ENCODE assay signal across 21 cellular contexts in the genomic region with DNA sequence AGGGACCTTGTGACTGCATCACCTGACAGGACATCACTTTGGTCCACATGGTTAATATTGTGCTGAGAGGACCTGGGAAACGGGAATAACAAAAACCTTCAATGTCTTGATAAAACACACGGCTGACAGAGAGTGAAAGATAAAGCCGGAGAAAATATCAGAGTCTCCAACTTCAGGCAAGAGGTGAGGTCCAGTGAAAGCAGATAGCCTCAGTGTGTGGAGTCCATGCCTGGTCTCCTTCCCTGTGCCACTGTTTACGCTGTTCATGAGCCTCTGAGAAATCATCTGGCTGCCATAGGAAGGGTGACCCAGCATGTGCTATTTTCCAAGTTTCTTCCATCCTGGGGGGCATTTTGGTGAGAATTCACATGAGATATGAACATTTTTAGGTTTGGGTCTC. TPM values are rescaled to one million over a fixed set of nuclear protein-coding genes. Genes with fewer than 3 reads are reported as not detected.
A peak's percentile ranks its signal among the peaks of the same experiment; 100 is the strongest.
DNase-seq lines count a peak whose midpoint lies in the region; ATAC-seq and TF ChIP-seq lines count a peak whose summit lies in the region.
"Had no signal": no experiment of that assay in that cellular context is flagged by ENCODE, and none has a peak within 500 bp of the region (broad histone marks: within the 10 kb centered on the region; RNA-seq: fewer than 3 reads in every experiment).

No MANE protein-coding gene starts in this region.

- H3K27me3 ChIP-seq in esophagus muscularis mucosa (no peaks in the 10 kb centered on the region), breast epithelium (no peaks in the 10 kb centered on the region)

- no peak overlapping the region for H3K4me3 Mint-ChIP-seq in activated naive CD4-positive, alpha-beta T cell treated with anti-CD3 and anti-CD28 coated beads, Interleukin-2, amount 50 U/mL, for 24 hours
- no peak overlapping the region for H3K4me3 Mint-ChIP-seq in activated naive CD4-positive, alpha-beta T cell treated with anti-CD3 and anti-CD28 coated beads for 36 hours
- H3K4me3 Mint-ChIP-seq in T-helper 17 cell = no peak overlapping the region
- H3K4me3 Mint-ChIP-seq: B cell, IgD-negative memory B cell had no signal

- H3K9me3 ChIP-seq in T-helper 17 cell (ENCODE audit: control insufficient read depth, low read length, poor library complexity, severe bottlenecking) (no peaks in the 10 kb centered on the region), esophagus muscularis mucosa (peaks cover 0 to 12% (median 10%) of the 10 kb centered on the region in 4 donors), breast epithelium (peaks cover 8 to 13% of the 10 kb centered on the region in 2 donors)

- CTCF ChIA-PET in activated naive CD4-positive, alpha-beta T cell treated with anti-CD3 and anti-CD28 coated beads for 36 hours (lab: Charles Lee) = interaction anchor here (0.8 kb wide), 1 partner anchor 15 kb away, joined by 3 read pairs; no protein-coding TSS in a partner anchor

- H3K36me3 ChIP-seq in esophagus muscularis mucosa (no peaks in the 10 kb centered on the region), breast epithelium (no peaks in the 10 kb centered on the region)

- H3K4me1 ChIP-seq in esophagus muscularis mucosa = peaks cover 0 to 7% (median 0%) of the 10 kb centered on the region in 4 donors
- H3K4me1 ChIP-seq in breast epithelium = no peaks in the 10 kb centered on the region

- no peaks in the 10 kb centered on the region for H3K9me3 Mint-ChIP-seq in activated naive CD4-positive, alpha-beta T cell treated with anti-CD3 and anti-CD28 coated beads, Interleukin-2, amount 50 U/mL, for 24 hours
- peaks cover 16% of the 10 kb centered on the region for H3K9me3 Mint-ChIP-seq in activated naive CD4-positive, alpha-beta T cell treated with anti-CD3 and anti-CD28 coated beads for 36 hours

- peaks cover 49% of the 10 kb centered on the region for H3K4me1 Mint-ChIP-seq in activated naive CD4-positive, alpha-beta T cell treated with anti-CD3 and anti-CD28 coated beads, Interleukin-2, amount 50 U/mL, for 24 hours
- peaks cover 50% of the 10 kb centered on the region for H3K4me1 Mint-ChIP-seq in activated naive CD4-positive, alpha-beta T cell treated with anti-CD3 and anti-CD28 coated beads for 36 hours (ENCODE audit: low read depth)
- H3K4me1 Mint-ChIP-seq in T-helper 17 cell = peaks cover 64% of the 10 kb centered on the region

- DNase-seq in activated naive CD4-positive, alpha-beta T cell treated with anti-CD3 and anti-CD28 coated beads for 36 hours = no peak
- DNase-seq in T-helper 17 cell = no peak
- DNase-seq in esophagus muscularis mucosa (ENCODE audit: extremely low spot score) = peak; percentile 60
- DNase-seq in breast epithelium (ENCODE audit: low spot score in 2 of 2) = no peak
- no peak for DNase-seq in SHP77 treated with DMSO at 0.1 percent for 48 hours (lab: John Stamatoyannopoulos, UW)
- DNase-seq: CD4-positive, alpha-beta T cell; DMS79; HCEC 1CT; Kasumi-1; NCI-H1105 treated with DMSO at 0.1 percent for 48 hours; NCI-H187 treated with DMSO at 0.1 percent for 48 hours; NCI-H748 treated with DMSO at 0.1 percent for 48 hours; OCI-M1; SIG-M5 had no signal

- TF ChIP-seq EP300 in esophagus muscularis mucosa (IDR thresholded peaks at IDR 0.05) = no peak

- intact Hi-C loops in activated naive CD4-positive, alpha-beta T cell treated with anti-CD3 and anti-CD28 coated beads for 36 hours (cut with micrococcal nuclease) = no loop called here
- intact Hi-C loops in esophagus muscularis mucosa (cut with DNase I) = no loop called here
- intact Hi-C loops in breast epithelium (cut with DNase I; ENCODE audit: low total_unique reads) = no loop called here

- TF ChIP-seq POLR2A in esophagus muscularis mucosa (IDR thresholded peaks at IDR 0.05; ENCODE audit: low read depth) (no peak), breast epithelium (IDR thresholded peaks at IDR 0.05) (no peak)

- H3K4me3 ChIP-seq in esophagus muscularis mucosa (no peak overlapping the region), breast epithelium (no peak overlapping the region)

- TF ChIP-seq CTCF in esophagus muscularis mucosa (IDR thresholded peaks at IDR 0.05) (no peak), breast epithelium (IDR thresholded peaks at IDR 0.05) (no peak)

- H3K27ac Mint-ChIP-seq in activated naive CD4-positive, alpha-beta T cell treated with anti-CD3 and anti-CD28 coated beads, Interleukin-2, amount 50 U/mL, for 24 hours = peak overlapping the region; percentile 6
- no peak overlapping the region for H3K27ac Mint-ChIP-seq in activated naive CD4-positive, alpha-beta T cell treated with anti-CD3 and anti-CD28 coated beads for 36 hours
- H3K27ac Mint-ChIP-seq in T-helper 17 cell = peak overlapping the region; percentile 88
- H3K27ac Mint-ChIP-seq: B cell had no signal

- 67% methylated on average over 4 of the region's 4 CpGs for WGBS in esophagus muscularis mucosa

- H3K27me3 Mint-ChIP-seq in activated naive CD4-positive, alpha-beta T cell treated with anti-CD3 and anti-CD28 coated beads, Interleukin-2, amount 50 U/mL, for 24 hours = no peaks in the 10 kb centered on the region
- H3K27me3 Mint-ChIP-seq in activated naive CD4-positive, alpha-beta T cell treated with anti-CD3 and anti-CD28 coated beads for 36 hours (ENCODE audit: low read depth) = peaks cover 3% of the 10 kb centered on the region
- H3K27me3 Mint-ChIP-seq in T-helper 17 cell = no peaks in the 10 kb centered on the region
- H3K27me3 Mint-ChIP-seq: B cell; CD4-positive, alpha-beta T cell had no signal

- H3K36me3 Mint-ChIP-seq in activated naive CD4-positive, alpha-beta T cell treated with anti-CD3 and anti-CD28 coated beads, Interleukin-2, amount 50 U/mL, for 24 hours = no peaks in the 10 kb centered on the region
- peaks cover 9% of the 10 kb centered on the region for H3K36me3 Mint-ChIP-seq in activated naive CD4-positive, alpha-beta T cell treated with anti-CD3 and anti-CD28 coated beads for 36 hours (ENCODE audit: low read depth)
- H3K36me3 Mint-ChIP-seq in T-helper 17 cell (ENCODE audit: low read depth) = peaks cover 3% of the 10 kb centered on the region
- H3K36me3 Mint-ChIP-seq: IgD-negative memory B cell had no signal

- ATAC-seq in T-helper 17 cell = no peak
- no peak for ATAC-seq in SK-N-SH treated with all-trans-retinoic acid at 6 μM for 48 hours

- no peak overlapping the region for H3K27ac ChIP-seq in esophagus muscularis mucosa (replicated peaks in 1 of 4)
- no peak overlapping the region for H3K27ac ChIP-seq in breast epithelium

TF ChIP-seq in SK-N-SH treated with all-trans-retinoic acid at 6 μM for 48 hours, 23 proteins besides CTCF, POLR2A, EP300 and RAD21 (continues in another document):
- TF ChIP-seq GLIS3 (CRISPR knock-in tag; IDR thresholded peaks at IDR 0.05) (no peak), ZC3H10 (CRISPR knock-in tag; IDR thresholded peaks at IDR 0.05) (no peak), OSR1 (CRISPR knock-in tag; IDR thresholded peaks at IDR 0.05) (no peak), RARB (CRISPR knock-in tag; IDR thresholded peaks at IDR 0.05) (no peak), ZFP30 (CRISPR knock-in tag; IDR thresholded peaks at IDR 0.05) (no peak), ESRRG (CRISPR knock-in tag; IDR thresholded peaks at IDR 0.05) (no peak), BACH2 (CRISPR knock-in tag; IDR thresholded peaks at IDR 0.05; ENCODE audit: borderline replicate concordance) (no peak), ISL1 (CRISPR knock-in tag; IDR thresholded peaks at IDR 0.05) (no peak)
- TF ChIP-seq, protein P1, sequence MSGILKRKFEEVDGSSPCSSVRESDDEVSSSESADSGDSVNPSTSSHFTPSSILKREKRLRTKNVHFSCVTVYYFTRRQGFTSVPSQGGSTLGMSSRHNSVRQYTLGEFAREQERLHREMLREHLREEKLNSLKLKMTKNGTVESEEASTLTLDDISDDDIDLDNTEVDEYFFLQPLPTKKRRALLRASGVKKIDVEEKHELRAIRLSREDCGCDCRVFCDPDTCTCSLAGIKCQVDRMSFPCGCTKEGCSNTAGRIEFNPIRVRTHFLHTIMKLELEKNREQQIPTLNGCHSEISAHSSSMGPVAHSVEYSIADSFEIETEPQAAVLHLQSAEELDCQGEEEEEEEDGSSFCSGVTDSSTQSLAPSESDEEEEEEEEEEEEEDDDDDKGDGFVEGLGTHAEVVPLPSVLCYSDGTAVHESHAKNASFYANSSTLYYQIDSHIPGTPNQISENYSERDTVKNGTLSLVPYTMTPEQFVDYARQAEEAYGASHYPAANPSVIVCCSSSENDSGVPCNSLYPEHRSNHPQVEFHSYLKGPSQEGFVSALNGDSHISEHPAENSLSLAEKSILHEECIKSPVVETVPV (CRISPR knock-in tag; IDR thresholded peaks at IDR 0.05) = no peak
- TF ChIP-seq, protein P2, sequence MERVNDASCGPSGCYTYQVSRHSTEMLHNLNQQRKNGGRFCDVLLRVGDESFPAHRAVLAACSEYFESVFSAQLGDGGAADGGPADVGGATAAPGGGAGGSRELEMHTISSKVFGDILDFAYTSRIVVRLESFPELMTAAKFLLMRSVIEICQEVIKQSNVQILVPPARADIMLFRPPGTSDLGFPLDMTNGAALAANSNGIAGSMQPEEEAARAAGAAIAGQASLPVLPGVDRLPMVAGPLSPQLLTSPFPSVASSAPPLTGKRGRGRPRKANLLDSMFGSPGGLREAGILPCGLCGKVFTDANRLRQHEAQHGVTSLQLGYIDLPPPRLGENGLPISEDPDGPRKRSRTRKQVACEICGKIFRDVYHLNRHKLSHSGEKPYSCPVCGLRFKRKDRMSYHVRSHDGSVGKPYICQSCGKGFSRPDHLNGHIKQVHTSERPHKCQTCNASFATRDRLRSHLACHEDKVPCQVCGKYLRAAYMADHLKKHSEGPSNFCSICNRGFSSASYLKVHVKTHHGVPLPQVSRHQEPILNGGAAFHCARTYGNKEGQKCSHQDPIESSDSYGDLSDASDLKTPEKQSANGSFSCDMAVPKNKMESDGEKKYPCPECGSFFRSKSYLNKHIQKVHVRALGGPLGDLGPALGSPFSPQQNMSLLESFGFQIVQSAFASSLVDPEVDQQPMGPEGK (CRISPR knock-in tag; IDR thresholded peaks at IDR 0.05; ENCODE audit: borderline replicate concordance) = no peak
- TF ChIP-seq, protein P3, sequence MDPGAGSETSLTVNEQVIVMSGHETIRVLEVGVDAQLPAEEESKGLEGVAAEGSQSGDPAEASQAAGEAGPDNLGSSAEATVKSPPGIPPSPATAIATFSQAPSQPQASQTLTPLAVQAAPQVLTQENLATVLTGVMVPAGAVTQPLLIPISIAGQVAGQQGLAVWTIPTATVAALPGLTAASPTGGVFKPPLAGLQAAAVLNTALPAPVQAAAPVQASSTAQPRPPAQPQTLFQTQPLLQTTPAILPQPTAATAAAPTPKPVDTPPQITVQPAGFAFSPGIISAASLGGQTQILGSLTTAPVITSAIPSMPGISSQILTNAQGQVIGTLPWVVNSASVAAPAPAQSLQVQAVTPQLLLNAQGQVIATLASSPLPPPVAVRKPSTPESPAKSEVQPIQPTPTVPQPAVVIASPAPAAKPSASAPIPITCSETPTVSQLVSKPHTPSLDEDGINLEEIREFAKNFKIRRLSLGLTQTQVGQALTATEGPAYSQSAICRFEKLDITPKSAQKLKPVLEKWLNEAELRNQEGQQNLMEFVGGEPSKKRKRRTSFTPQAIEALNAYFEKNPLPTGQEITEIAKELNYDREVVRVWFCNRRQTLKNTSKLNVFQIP (CRISPR knock-in tag; IDR thresholded peaks at IDR 0.05; ENCODE audit: borderline replicate concordance, low read depth) = no peak

RNA-seq across cellular contexts. Expression of gene CCR3, which starts 39.8 kb away (rescaled TPM):
- total RNA-seq in activated naive CD4-positive, alpha-beta T cell treated with anti-CD3 and anti-CD28 coated beads for 36 hours = not detected
- total RNA-seq in T-helper 17 cell (under 1 TPM; 0.23 to 0.37 TPM), esophagus muscularis mucosa (not detected), breast epithelium (not detected)
- total RNA-seq: B cell; CD4-positive, alpha-beta T cell; HT1080; NCI-H460; RPMI7951 had no signal
